ENCODE assay signal across 16 cellular contexts in the genomic region with DNA sequence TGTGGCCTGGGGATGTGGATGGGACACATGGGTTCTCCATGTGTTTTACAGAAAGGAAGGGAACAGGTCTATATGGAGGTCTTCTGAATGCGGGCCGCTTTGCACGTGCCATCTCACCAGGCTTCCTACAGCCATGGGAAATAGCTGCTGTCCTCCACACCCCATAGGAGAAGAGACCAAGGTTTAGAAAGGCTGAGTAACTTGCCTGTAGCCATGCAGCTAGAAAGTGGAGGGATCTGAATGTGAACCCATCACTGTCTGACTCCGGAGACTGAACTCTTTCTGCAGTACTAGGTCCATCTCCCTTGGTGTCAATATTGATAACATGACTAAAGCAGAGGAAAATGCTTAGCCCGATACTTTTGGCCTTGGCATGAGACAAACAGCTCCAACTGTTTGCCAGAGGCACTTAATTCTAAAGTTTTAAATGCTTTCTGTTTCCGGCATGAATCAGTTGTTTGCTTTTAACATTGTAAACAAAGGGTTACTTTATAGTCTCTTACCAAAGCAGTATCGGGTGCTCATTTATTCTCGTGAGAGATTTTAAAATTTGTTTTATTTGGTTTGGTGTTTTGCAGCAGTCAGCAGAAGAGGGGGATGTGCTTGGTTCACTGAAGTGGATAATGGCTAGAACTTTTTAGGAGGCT.
A peak's percentile ranks its signal among the peaks of the same experiment; 100 is the strongest.
DNase-seq lines count a peak whose midpoint lies in the region; TF ChIP-seq lines count a peak whose summit lies in the region.
"Had no signal": no experiment of that assay in that cellular context is flagged by ENCODE, and none has a peak within 500 bp of the region (broad histone marks: within the 10 kb centered on the region; RNA-seq: fewer than 3 reads in every experiment).

No MANE protein-coding gene starts in this region.

- peak; percentile 41 for DNase-seq in NCI-H2196 (lab: John Stamatoyannopoulos, UW; ENCODE audit: unreplicated experiment)
- DNase-seq in NCI-H2196 treated with DMSO at 0.1 percent for 48 hours (lab: John Stamatoyannopoulos, UW; ENCODE audit: unreplicated experiment), result no peak
- peak; percentile 40 for DNase-seq in MG63
- peak; percentile 50 for DNase-seq in epithelial cell of prostate (ENCODE audit: low read depth, low spot score)
- peak; percentile 46 for DNase-seq in renal cortical epithelial cell (ENCODE audit: low read depth)
- DNase-seq in SW480 (ENCODE audit: low spot score), result no peak
- DNase-seq in smooth muscle cell (lab: John Stamatoyannopoulos, UW; ENCODE audit: unreplicated experiment), result no peak
- DNase-seq in NCI-H1048 (lab: John Stamatoyannopoulos, UW), result no peak
- DNase-seq: activated CD4-positive, CD25-positive, alpha-beta regulatory T cell; activated T-cell treated with anti-CD3 and anti-CD28 coated beads, Interleukin-2, amount 50 U/mL, for 24 hours; CD4-positive, alpha-beta T cell; effector memory CD8-positive, alpha-beta T cell; stimulated activated naive CD4-positive, alpha-beta T cell treated with Interleukin-2 at 50 U/mL for 16 hours had no signal

- H3K36me3 ChIP-seq in MG63 (no peaks in the 10 kb centered on the region), smooth muscle cell (ENCODE audit: low read depth) (no peaks in the 10 kb centered on the region)
- H3K36me3 ChIP-seq: ascending aorta, tibial nerve had no signal

- no peak overlapping the region for H3K4me3 ChIP-seq in MG63
- no peak overlapping the region for H3K4me3 ChIP-seq in smooth muscle cell
- H3K4me3 ChIP-seq: ascending aorta, K562, tibial nerve had no signal

- H3K79me2 ChIP-seq in smooth muscle cell (ENCODE audit: low read depth), result no peaks in the 10 kb centered on the region

- no peak overlapping the region for H3K4me2 ChIP-seq in smooth muscle cell

- H2AFZ ChIP-seq in smooth muscle cell (ENCODE audit: low read depth), result no peak overlapping the region

- H3K9ac ChIP-seq in smooth muscle cell (ENCODE audit: low read depth), result no peak overlapping the region

- no peaks in the 10 kb centered on the region for H3K4me1 ChIP-seq in smooth muscle cell (ENCODE audit: low read depth)
- H3K4me1 ChIP-seq: ascending aorta, tibial nerve had no signal

- no peaks in the 10 kb centered on the region for H4K20me1 ChIP-seq in smooth muscle cell (ENCODE audit: low read depth)

- 0 out of 2 replicates have a peak, but pooled peaks cover 5% of the 10 kb centered on the region for H3K9me3 ChIP-seq in MG63
- H3K9me3 ChIP-seq in smooth muscle cell (replicated peaks; ENCODE audit: low read depth), result no peaks in the 10 kb centered on the region
- H3K9me3 ChIP-seq: ascending aorta, tibial nerve had no signal

- H3K27ac ChIP-seq in epithelial cell of prostate (no peak overlapping the region), smooth muscle cell (ENCODE audit: low read depth) (no peak overlapping the region)
- H3K27ac ChIP-seq: ascending aorta, tibial nerve had no signal

- WGBS in smooth muscle cell (ENCODE audit: low lambda C conversion rate), result 72% methylated on average over 8 of the region's 8 CpGs

- H3K27me3 ChIP-seq in MG63, result no peaks in the 10 kb centered on the region
- H3K27me3 ChIP-seq in smooth muscle cell (ENCODE audit: low read depth), result no peaks in the 10 kb centered on the region
- H3K27me3 ChIP-seq: ascending aorta, tibial nerve had no signal

- no peak for TF ChIP-seq CTCF in smooth muscle cell (IDR thresholded peaks at IDR 0.05; ENCODE audit: borderline replicate concordance, insufficient read depth, poor library complexity, severe bottlenecking)

- no peaks in the 10 kb centered on the region for H3F3A ChIP-seq in smooth muscle cell (ENCODE audit: low read depth)

Comparison
In these comparisons a context has a peak if more than half of its experiments do, and no peak if none do; other contexts are left out.
1. DNase-seq: peak in NCI-H2196 (single experiment), MG63 (single experiment), epithelial cell of prostate (single experiment) and renal cortical epithelial cell (single experiment); none in NCI-H2196 treated with DMSO at 0.1 percent for 48 hours (single experiment), SW480 (single experiment), smooth muscle cell (single experiment) and NCI-H1048 (single experiment).